In the genomic region with DNA sequence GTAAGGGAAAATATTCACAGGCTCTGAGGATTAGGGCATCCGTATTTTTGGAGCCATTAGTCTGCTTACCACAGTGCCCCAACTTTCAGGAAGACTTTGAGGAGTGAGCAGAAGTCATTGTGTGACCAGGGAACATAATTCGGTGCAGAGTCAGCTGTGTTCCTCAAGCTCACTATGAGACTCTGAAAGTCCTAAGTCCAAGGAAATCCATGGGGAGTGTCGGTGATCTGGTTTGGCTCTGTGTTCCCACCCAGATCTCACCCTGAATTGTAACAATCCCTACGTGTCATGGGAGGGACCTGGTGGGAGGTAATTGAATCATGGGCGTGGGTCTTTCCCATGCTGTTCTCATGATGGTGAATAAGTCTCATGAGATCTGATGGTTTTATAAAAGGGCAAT, we compare ENCODE assay signal across 18 cellular contexts. TPM values are rescaled to one million over a fixed set of nuclear protein-coding genes. Genes with fewer than 3 reads are reported as not detected.
A peak's percentile ranks its signal among the peaks of the same experiment; 100 is the strongest.
DNase-seq lines count a peak whose midpoint lies in the region; ATAC-seq, FAIRE-seq and TF ChIP-seq lines count a peak whose summit lies in the region.
"Had no signal": no experiment of that assay in that cellular context is flagged by ENCODE, and none has a peak within 500 bp of the region (broad histone marks: within the 10 kb centered on the region; RNA-seq: fewer than 3 reads in every experiment).

No MANE protein-coding gene starts in this region.

- H3K4me1 Mint-ChIP-seq in activated CD4-positive, alpha-beta T cell treated with anti-CD3 and anti-CD28 coated beads for 36 hours = no peaks in the 10 kb centered on the region
- no peaks in the 10 kb centered on the region for H3K4me1 Mint-ChIP-seq in natural killer cell treated with Interleukin-12 subunit alpha and Interleukin-12 subunit beta and Interleukin-15 and Interleukin-18, amount 100 ng/mL, for 72 hours (ENCODE audit: low read depth in 2 of 2)
- H3K4me1 Mint-ChIP-seq: CD4-positive, alpha-beta memory T cell had no signal

- no peaks in the 10 kb centered on the region for H4K20me1 ChIP-seq in GM12878 (ENCODE audit: control insufficient read depth, insufficient read depth)

- H3K27me3 ChIP-seq in GM12878 (replicated peaks in 1 of 2; ENCODE audit: control insufficient read depth in 2 of 2, insufficient read depth in 2 of 2, low read length in 1 of 2) = no peaks in the 10 kb centered on the region
- no peaks in the 10 kb centered on the region for H3K27me3 ChIP-seq in transverse colon

- H3K79me2 ChIP-seq in GM12878 (ENCODE audit: control insufficient read depth, insufficient read depth, low read length) = no peaks in the 10 kb centered on the region

- no peaks in the 10 kb centered on the region for H3K9me3 Mint-ChIP-seq in activated CD4-positive, alpha-beta T cell treated with anti-CD3 and anti-CD28 coated beads for 36 hours (ENCODE audit: low read depth)
- H3K9me3 Mint-ChIP-seq in natural killer cell treated with Interleukin-12 subunit alpha and Interleukin-12 subunit beta and Interleukin-15 and Interleukin-18, amount 100 ng/mL, for 72 hours = no peaks in the 10 kb centered on the region
- H3K9me3 Mint-ChIP-seq: CD4-positive, alpha-beta memory T cell had no signal

- BruUV-seq in GM12878 (replicated peaks; lab: Mats Ljungman, UMichigan) = no TSS peak

- no peak for TF ChIP-seq POLR2A in GM12878 (IDR thresholded peaks at IDR 0.05; ENCODE audit: low read depth, low read length)
- no peak for TF ChIP-seq POLR2A in transverse colon (IDR thresholded peaks at IDR 0.05)

- SMC1A ChIA-PET in GM12878 (lab: Charles Lee; ENCODE audit: uncharacterized antibody, unreplicated experiment) = no interaction called here

- no peak overlapping the region for H3K27ac ChIP-seq in GM12878 (ENCODE audit: control insufficient read depth, insufficient read depth)
- no peak overlapping the region for H3K27ac ChIP-seq in transverse colon
- H3K27ac ChIP-seq: GM23248 had no signal

- no peak overlapping the region for H3K27ac Mint-ChIP-seq in activated CD4-positive, alpha-beta T cell treated with anti-CD3 and anti-CD28 coated beads for 36 hours
- H3K27ac Mint-ChIP-seq in natural killer cell treated with Interleukin-12 subunit alpha and Interleukin-12 subunit beta and Interleukin-15 and Interleukin-18, amount 100 ng/mL, for 72 hours = no peak overlapping the region
- H3K27ac Mint-ChIP-seq: CD4-positive, alpha-beta memory T cell had no signal

- no peaks in the 10 kb centered on the region for H3K36me3 ChIP-seq in GM12878 (ENCODE audit: control insufficient read depth in 2 of 2, insufficient read depth in 2 of 2, low read length in 1 of 2)
- H3K36me3 ChIP-seq in mucosa of descending colon (ENCODE audit: low read depth) = no peaks in the 10 kb centered on the region
- no peaks in the 10 kb centered on the region for H3K36me3 ChIP-seq in transverse colon

- H3K4me1 ChIP-seq in GM12878 (ENCODE audit: control insufficient read depth, insufficient read depth, low read length) = peaks cover 7% of the 10 kb centered on the region
- no peaks in the 10 kb centered on the region for H3K4me1 ChIP-seq in mucosa of descending colon (ENCODE audit: low read depth)
- peaks cover 0 to 3% (median 0%) of the 10 kb centered on the region in 4 donors for H3K4me1 ChIP-seq in transverse colon

- TF ChIP-seq EP300 in GM12878 (IDR thresholded peaks at IDR 0.05; ENCODE audit: borderline replicate concordance in 1 of 2, control insufficient read depth in 1 of 2, low read depth in 2 of 2, low read length in 2 of 2) (no peak), transverse colon (IDR thresholded peaks at IDR 0.05; ENCODE audit: low read depth) (no peak)

- 14% methylated on average over 5 of the region's 5 CpGs for WGBS in GM12878 (ENCODE audit: insufficient coverage, insufficient replicate concordance, low lambda C conversion rate, missing lambda C conversion rate)
- 67 to 80% methylated on average over 1 to 5 of the region's 5 CpGs for WGBS in transverse colon (ENCODE audit: low coverage in 1 of 2), 2 donors

- RAD21 ChIA-PET in GM12878 (lab: Charles Lee; ENCODE audit: unreplicated experiment) = no interaction called here

- in situ Hi-C loops in GM12878 (cut with MboI) = loop anchor here (10.0 kb wide), 1 partner anchor 477 kb away; no protein-coding TSS in a partner anchor
- in situ Hi-C loops in transverse colon (cut with MboI; ENCODE audit: low pct_ligation_motif_present in 1 of 4, low pct_unique_long_range_greater_than_20kb in 1 of 4, low sequenced_read_pairs in 3 of 4) = no loop called here

- peaks cover 7% of the 10 kb centered on the region for H3K27me3 Mint-ChIP-seq in activated CD4-positive, alpha-beta T cell treated with anti-CD3 and anti-CD28 coated beads for 36 hours
- peaks cover 11 to 12% of the 10 kb centered on the region in 2 donors for H3K27me3 Mint-ChIP-seq in natural killer cell treated with Interleukin-12 subunit alpha and Interleukin-12 subunit beta and Interleukin-15 and Interleukin-18, amount 100 ng/mL, for 72 hours

- H3K4me2 ChIP-seq in GM12878 (ENCODE audit: control insufficient read depth, insufficient read depth) = no peak overlapping the region

- TF ChIP-seq CTCF in GM12878 (IDR thresholded peaks at IDR 0.05 in 2 of 3, conservative IDR thresholded peaks at IDR 0.05 in 1 of 3; ENCODE audit: control insufficient read depth in 2 of 3, extremely low read depth in 1 of 3, insufficient read depth in 1 of 3, low read depth in 3 of 3, low read length in 3 of 3) = no peak
- no peak for TF ChIP-seq CTCF in mucosa of descending colon (IDR thresholded peaks at IDR 0.05)
- TF ChIP-seq CTCF in transverse colon (IDR thresholded peaks at IDR 0.05) = no peak

- H3K4me3 ChIP-seq in GM12878 = no peak overlapping the region
- H3K4me3 ChIP-seq in mucosa of descending colon = no peak overlapping the region
- H3K4me3 ChIP-seq in transverse colon = no peak overlapping the region
- H3K4me3 ChIP-seq: GM23248 had no signal

- TF ChIP-seq RAD21 in GM12878 (IDR thresholded peaks at IDR 0.05; ENCODE audit: insufficient read depth, low read depth, low read length) = no peak

- POLR2A ChIA-PET in GM12878 (lab: Charles Lee) = no interaction called here
- POLR2A ChIA-PET in activated CD4-positive, alpha-beta T cell treated with anti-CD3 and anti-CD28 coated beads for 36 hours (lab: Charles Lee) = no interaction called here

- no peaks in the 10 kb centered on the region for H3K9me3 ChIP-seq in GM12878 (replicated peaks; ENCODE audit: control insufficient read depth, insufficient read depth, low read length)
- no peaks in the 10 kb centered on the region for H3K9me3 ChIP-seq in mucosa of descending colon
- no peaks in the 10 kb centered on the region for H3K9me3 ChIP-seq in transverse colon

- no peak overlapping the region for H3K4me3 Mint-ChIP-seq in activated CD4-positive, alpha-beta T cell treated with anti-CD3 and anti-CD28 coated beads for 36 hours
- H3K4me3 Mint-ChIP-seq in natural killer cell treated with Interleukin-12 subunit alpha and Interleukin-12 subunit beta and Interleukin-15 and Interleukin-18, amount 100 ng/mL, for 72 hours = no peak overlapping the region
- H3K4me3 Mint-ChIP-seq: CD4-positive, alpha-beta memory T cell had no signal

- intact Hi-C loops in GM12878 (cut with micrococcal nuclease; ENCODE audit: unreplicated experiment) = no loop called here
- intact Hi-C loops in mucosa of descending colon (cut with DNase I, micrococcal nuclease) = no loop called here
- intact Hi-C loops in transverse colon (cut with DNase I; ENCODE audit: low total_unique reads) = no loop called here
- intact Hi-C loops in activated CD4-positive, alpha-beta T cell treated with anti-CD3 and anti-CD28 coated beads for 36 hours (cut with DNase I, micrococcal nuclease) = no loop called here

- DNase-seq in GM12878 (ENCODE audit: low read depth, low spot score) (no peak), mucosa of descending colon (peak in 1 of 3 donors; percentile 39), transverse colon (peak; percentile 17)
- DNase-seq in activated CD4-positive, alpha-beta T cell treated with anti-CD3 and anti-CD28 coated beads for 36 hours = no peak
- no peak for DNase-seq in natural killer cell treated with Interleukin-12 subunit alpha and Interleukin-12 subunit beta and Interleukin-15 and Interleukin-18, amount 100 ng/mL, for 72 hours (ENCODE audit: low spot score)
- DNase-seq: C1 segment of cervical spinal cord; Calu3; CD4-positive, alpha-beta memory T cell; COR-L47; DMS153; DND-41; GM23248; H7; HCEC 1CT had no signal

- H2AFZ ChIP-seq in GM12878 (ENCODE audit: control insufficient read depth, low read depth, low read length) = no peak overlapping the region
- H2AFZ ChIP-seq: GM23248 had no signal

- FAIRE-seq in GM12878 (lab: Jason Lieb, UNC) = no peak
- FAIRE-seq: G401.6, GM19239, H1 had no signal

- ATAC-seq in GM12878 (no peak), mucosa of descending colon (peak; percentile 88), HG03097 (IDR thresholded peaks at IDR 0.05; ENCODE audit: low FRiP score, unreplicated experiment) (no peak)
- ATAC-seq in activated CD4-positive, alpha-beta T cell treated with anti-CD3 and anti-CD28 coated beads for 36 hours = no peak
- no peak for ATAC-seq in natural killer cell treated with Interleukin-12 subunit alpha and Interleukin-12 subunit beta and Interleukin-15 and Interleukin-18, amount 100 ng/mL, for 72 hours

- CTCF ChIA-PET in GM12878 (lab: Yijun Ruan, JAX) = no interaction called here
- CTCF ChIA-PET in activated CD4-positive, alpha-beta T cell treated with anti-CD3 and anti-CD28 coated beads for 36 hours (lab: Charles Lee) = no interaction called here

- no peaks in the 10 kb centered on the region for H3K36me3 Mint-ChIP-seq in activated CD4-positive, alpha-beta T cell treated with anti-CD3 and anti-CD28 coated beads for 36 hours (ENCODE audit: low read depth)
- H3K36me3 Mint-ChIP-seq in natural killer cell treated with Interleukin-12 subunit alpha and Interleukin-12 subunit beta and Interleukin-15 and Interleukin-18, amount 100 ng/mL, for 72 hours = no peaks in the 10 kb centered on the region
- H3K36me3 Mint-ChIP-seq: CD4-positive, alpha-beta memory T cell had no signal

- H3K9ac ChIP-seq in GM12878 (ENCODE audit: control insufficient read depth, insufficient read depth, low read length) = no peak overlapping the region
- H3K9ac ChIP-seq: GM23248 had no signal

RNA-seq across cellular contexts. Expression of a gene that starts 45.9 kb away (rescaled TPM):
- total RNA-seq in GM12878 (2013; cell fraction: nucleolus; rRNA removed) = 82.4 and 89.4 TPM in 2 replicates
- total RNA-seq in GM12878 (2014; rRNA removed) (7.8 and 12.0 TPM in 2 replicates), GM12878 (2014; rRNA removed; fragmentation: Illumina TruSeq; extraction: Trizol) (11.2 and 12.0 TPM in 2 replicates), GM12878 (2021) (44.8 and 49.3 TPM in 2 replicates), mucosa of descending colon (10 to 100 TPM; 35.7 to 39.7 (median 38.4) TPM), transverse colon (10 to 100 TPM; 23.2 to 31.0 (median 26.8) TPM)
- 14.9 TPM for polyA plus RNA-seq in GM12878 (2011; ENCODE audit: low read depth)
- polyA plus RNA-seq in GM12878 (2011; rRNA removed) (14.5 TPM in 2 replicates), GM12878 (2014; fragmentation: Illumina TruSeq; extraction: Trizol) (34.7 and 39.1 TPM in 2 replicates), GM12878 (2014; fragmentation: Nextera tagmentation; extraction: Ambion mirVana) (1 to 10 TPM; 4.3 to 4.6 TPM), GM12878 (2014; rRNA removed) (17.4 and 22.8 TPM in 2 replicates), GM12878 (2016; fragmentation: Nextera tagmentation; extraction: Ambion mirVana) (10 to 100 TPM; 39.7 to 42.3 TPM)
- 10.0 and 15.1 TPM in 2 replicates for polyA plus RNA-seq in GM12878 (2011; cell fraction: cytosol; rRNA removed)
- 44.6 and 54.9 TPM in 2 replicates for polyA plus RNA-seq in GM12878 (2011; cell fraction: nucleus; rRNA removed)
- 19.6 and 23.9 TPM in 2 replicates for polyA plus RNA-seq in GM12878 (2012)
- 24.1 and 27.7 TPM in 2 replicates for polyA minus RNA-seq in GM12878 (2011; rRNA and poly(A)+ RNA removed)
- polyA minus RNA-seq in GM12878 (2011; cell fraction: cytosol; rRNA and poly(A)+ RNA removed) = 10.6 and 10.8 TPM in 2 replicates
- 43.5 and 72.9 TPM in 2 replicates for polyA minus RNA-seq in GM12878 (2011; cell fraction: nucleus; rRNA and poly(A)+ RNA removed)
- 10 to 100 TPM; 47.1 to 62.8 TPM for total RNA-seq in activated CD4-positive, alpha-beta T cell treated with anti-CD3 and anti-CD28 coated beads for 36 hours
- 10 to 100 TPM; 56.5 to 66.9 TPM for total RNA-seq in natural killer cell treated with Interleukin-12 subunit alpha and Interleukin-12 subunit beta and Interleukin-15 and Interleukin-18, amount 100 ng/mL, for 72 hours
